Comparison of ENCODE assay signal across 24 cellular contexts in the genomic region with DNA sequence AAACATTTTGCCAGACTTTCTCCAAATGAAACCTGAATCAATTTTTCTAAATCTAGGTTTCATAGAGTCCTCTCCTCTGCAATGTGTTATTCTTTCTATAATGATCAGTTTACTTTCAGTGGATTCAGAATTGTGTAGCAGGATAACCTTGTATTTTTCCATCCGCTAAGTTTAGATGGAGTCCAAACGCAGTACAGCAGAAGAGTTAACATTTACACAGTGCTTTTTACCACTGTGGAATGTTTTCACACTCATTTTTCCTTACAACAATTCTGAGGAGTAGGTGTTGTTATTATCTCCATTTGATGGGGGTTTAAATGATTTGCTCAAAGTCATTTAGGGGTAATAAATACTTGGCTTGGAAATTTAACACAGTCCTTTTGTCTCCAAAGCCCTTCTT. TPM values are rescaled to one million over a fixed set of nuclear protein-coding genes. Genes with fewer than 3 reads are reported as not detected.
"Had no signal": no experiment of that assay in that cellular context is flagged by ENCODE, and none has a peak within 500 bp of the region (broad histone marks: within the 10 kb centered on the region; RNA-seq: fewer than 3 reads in every experiment).

No MANE protein-coding gene starts in this region.

- ATAC-seq: activated CD4-positive, alpha-beta T cell treated with anti-CD3 and anti-CD28 coated beads for 36 hours; activated CD8-positive, alpha-beta T cell treated with anti-CD3 and anti-CD28 coated beads, Interleukin-2, amount 10 ng/mL, durations not matched to agents 7 days and 5 days; activated T-cell treated with anti-CD3 and anti-CD28 coated beads, Interleukin-2, amount 50 U/mL, for 72 hours; left ventricle myocardium superior; stimulated activated memory B cell treated with anti-CD40 and anti-IgM and Interleukin-4, amounts not matched to agents 10 μg/mL and 1 μg/mL and 100 μg/mL, for 72 hours; T-helper 17 cell had no signal

- H3K4me3 Mint-ChIP-seq: activated CD4-positive, alpha-beta T cell treated with anti-CD3 and anti-CD28 coated beads for 36 hours; activated CD8-positive, alpha-beta T cell treated with anti-CD3 and anti-CD28 coated beads, Interleukin-2, amount 10 ng/mL, durations not matched to agents 7 days and 5 days; activated naive CD8-positive, alpha-beta T cell; activated T-cell treated with anti-CD3 and anti-CD28 coated beads, Interleukin-2, amount 50 U/mL, for 72 hours; dendritic cell treated with granulocyte-macrophage colony-stimulating factor and Interleukin-4, amounts not matched to agents 40 ng/mL and 50 ng/mL, for 4 days; memory B cell; neural crest cell; stimulated activated memory B cell treated with anti-CD40 and anti-IgM and Interleukin-4, amounts not matched to agents 10 μg/mL and 1 μg/mL and 100 μg/mL, for 72 hours; T-helper 17 cell; type B pancreatic cell had no signal

- H3K79me2 ChIP-seq: parathyroid adenoma had no signal

- H3K9me3 Mint-ChIP-seq: dendritic cell treated with granulocyte-macrophage colony-stimulating factor and Interleukin-4, amounts not matched to agents 40 ng/mL and 50 ng/mL, for 4 days had no signal

- DNase-seq: activated CD4-positive, alpha-beta T cell treated with anti-CD3 and anti-CD28 coated beads for 36 hours; activated CD8-positive, alpha-beta memory T cell treated with anti-CD3 and anti-CD28 coated beads, Interleukin-2, amount 50 U/mL, for 48 hours; activated CD8-positive, alpha-beta T cell treated with anti-CD3 and anti-CD28 coated beads, Interleukin-2, amount 10 ng/mL, durations not matched to agents 7 days and 5 days; activated gamma-delta T cell treated with Interleukin-2 at 50 U/mL for 16 hours; activated T-cell treated with anti-CD3 and anti-CD28 coated beads, Interleukin-2, amount 50 U/mL, for 72 hours; amygdala; cerebellar nuclear complex; effector memory CD4-positive, alpha-beta T cell; glutamatergic neuron; hypothalamus; left ventricle myocardium superior; stimulated activated CD4-positive, alpha-beta T cell treated with anti-CD3 and anti-CD28 coated beads, Interleukin-2, amount 100 ng/mL, for 48 hours; T-helper 17 cell; WERI-Rb-1 had no signal

- H3K4me1 Mint-ChIP-seq: activated CD4-positive, alpha-beta T cell treated with anti-CD3 and anti-CD28 coated beads for 36 hours; memory B cell; neural crest cell; stimulated activated memory B cell treated with anti-CD40 and anti-IgM and Interleukin-4, amounts not matched to agents 10 μg/mL and 1 μg/mL and 100 μg/mL, for 72 hours; T-helper 17 cell had no signal

- H3K36me3 Mint-ChIP-seq: stimulated activated memory B cell treated with anti-CD40 and anti-IgM and Interleukin-4, amounts not matched to agents 10 μg/mL and 1 μg/mL and 100 μg/mL, for 72 hours; type B pancreatic cell had no signal

- H3K27ac Mint-ChIP-seq: activated CD4-positive, alpha-beta T cell treated with anti-CD3 and anti-CD28 coated beads for 36 hours; activated CD8-positive, alpha-beta T cell treated with anti-CD3 and anti-CD28 coated beads, Interleukin-2, amount 10 ng/mL, durations not matched to agents 7 days and 5 days; activated naive CD8-positive, alpha-beta T cell; activated T-cell treated with anti-CD3 and anti-CD28 coated beads, Interleukin-2, amount 50 U/mL, for 72 hours; dendritic cell treated with granulocyte-macrophage colony-stimulating factor and Interleukin-4, amounts not matched to agents 40 ng/mL and 50 ng/mL, for 4 days; memory B cell; stimulated activated memory B cell treated with anti-CD40 and anti-IgM and Interleukin-4, amounts not matched to agents 10 μg/mL and 1 μg/mL and 100 μg/mL, for 72 hours; T-helper 17 cell; type B pancreatic cell had no signal

- H3K9ac ChIP-seq: parathyroid adenoma had no signal

- H3K36me3 ChIP-seq: WERI-Rb-1 had no signal

- H3K4me1 ChIP-seq: foreskin keratinocyte, parathyroid adenoma had no signal

- H3K27ac ChIP-seq: foreskin keratinocyte, parathyroid adenoma, WERI-Rb-1 had no signal

- H2AFZ ChIP-seq: parathyroid adenoma had no signal

- H3K27me3 Mint-ChIP-seq: dendritic cell treated with granulocyte-macrophage colony-stimulating factor and Interleukin-4, amounts not matched to agents 40 ng/mL and 50 ng/mL, for 4 days had no signal

RNA-seq across cellular contexts. Expression of gene RAG2, which starts 20.7 kb away (rescaled TPM):
- total RNA-seq: activated CD4-positive, alpha-beta T cell treated with anti-CD3 and anti-CD28 coated beads for 36 hours; activated CD8-positive, alpha-beta T cell treated with anti-CD3 and anti-CD28 coated beads, Interleukin-2, amount 10 ng/mL, durations not matched to agents 7 days and 5 days; activated T-cell treated with anti-CD3 and anti-CD28 coated beads, Interleukin-2, amount 50 U/mL, for 72 hours; foreskin keratinocyte; kidney epithelial cell; left ventricle myocardium superior; neural crest cell; renal cortical epithelial cell; T-helper 17 cell had no signal
- polyA plus RNA-seq: foreskin keratinocyte had no signal
